In the genomic region with DNA sequence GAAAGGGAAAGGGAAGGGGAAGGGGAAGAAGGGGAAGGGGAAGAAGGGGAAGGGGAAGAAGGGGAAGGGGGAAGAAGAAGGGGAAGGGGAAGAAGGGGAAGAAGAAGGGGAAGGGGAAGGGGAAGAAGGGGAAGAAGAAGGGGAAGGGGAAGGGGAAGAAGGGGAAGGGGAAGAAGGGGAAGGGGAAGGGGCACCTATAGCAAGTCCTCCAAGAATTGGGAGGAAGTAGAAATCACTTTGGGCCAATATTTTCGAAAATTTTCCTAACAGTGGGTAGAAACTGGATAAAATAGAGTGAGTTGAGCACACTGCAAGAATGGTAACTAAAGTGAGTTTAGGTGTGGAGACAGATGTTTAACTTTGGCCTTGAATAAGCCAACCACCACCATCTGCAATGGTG, we compare ENCODE assay signal across 29 cellular contexts.
A peak's percentile ranks its signal among the peaks of the same experiment; 100 is the strongest.
DNase-seq lines count a peak whose midpoint lies in the region; ATAC-seq, FAIRE-seq and TF ChIP-seq lines count a peak whose summit lies in the region.
"Had no signal": no experiment of that assay in that cellular context is flagged by ENCODE, and none has a peak within 500 bp of the region (broad histone marks: within the 10 kb centered on the region; RNA-seq: fewer than 3 reads in every experiment).

No MANE protein-coding gene starts in this region.

- no peaks in the 10 kb centered on the region for H3K79me2 ChIP-seq in HepG2 (ENCODE audit: insufficient read depth, low read length)

- no peak for FAIRE-seq in HepG2 (lab: Jason Lieb, UNC)
- FAIRE-seq: A204.1, A549, D721Med had no signal

- TF ChIP-seq POLR2A in HepG2 (IDR thresholded peaks at IDR 0.05; ENCODE audit: insufficient read depth in 1 of 2, low read depth in 2 of 2, low read length in 2 of 2) (no peak), right lobe of liver (IDR thresholded peaks at IDR 0.05) (no peak)

- WGBS in HepG2 (ENCODE audit: low lambda C conversion rate) = 0% methylated on average over 1 of the region's 1 CpG
- 21% methylated on average over 1 of the region's 1 CpG for WGBS in right lobe of liver (ENCODE audit: insufficient coverage, low coverage, low lambda C conversion rate, missing lambda C conversion rate)

- H3K27me3 ChIP-seq in HepG2 (ENCODE audit: control insufficient read depth in 1 of 2, insufficient read depth in 2 of 2, low read length in 2 of 2) (no peaks in the 10 kb centered on the region; a peak in 1 of 5 replicates), right lobe of liver (no peaks in the 10 kb centered on the region)
- H3K27me3 ChIP-seq: BE2C; BLaER1; BLaER1 treated with 17β-estradiol and CSF1 and Interleukin-3, amounts not matched to agents 10 nM and 100 nM had no signal

- intact Hi-C loops in HepG2 (cut with micrococcal nuclease; ENCODE audit: unreplicated experiment) = no loop called here
- intact Hi-C loops in right lobe of liver (cut with DNase I) = no loop called here

- CTCF ChIA-PET in HepG2 (lab: Yijun Ruan, JAX; ENCODE audit: low intra/inter-chr PET ratio, low total read pairs) = no interaction called here

- no peak for TF ChIP-seq RAD21 in HepG2 (CRISPR knock-in tag; IDR thresholded peaks at IDR 0.05)

- in situ Hi-C loops in HepG2 (cut with HindIII; ENCODE audit: extremely low pct_ligation_motif_present, low pct_unique_long_range_greater_than_20kb) = no loop called here

- H3K4me1 ChIP-seq in HepG2 (ENCODE audit: insufficient read depth, low read length) = no peaks in the 10 kb centered on the region
- H3K4me1 ChIP-seq in right lobe of liver = no peaks in the 10 kb centered on the region
- H3K4me1 ChIP-seq: A549; BE2C; BLaER1; BLaER1 treated with 17β-estradiol and CSF1 and Interleukin-3, amounts not matched to agents 10 nM and 100 nM; Caco-2 had no signal

- no peak overlapping the region for H3K9ac ChIP-seq in HepG2 (ENCODE audit: insufficient read depth, low read depth, low read length)
- H3K9ac ChIP-seq: BLaER1; BLaER1 treated with 17β-estradiol and CSF1 and Interleukin-3, amounts not matched to agents 10 nM and 100 nM had no signal

- no peak for ATAC-seq in HepG2
- no peak for ATAC-seq in right lobe of liver
- ATAC-seq: A549; CD8-positive, alpha-beta T cell had no signal

- no peaks in the 10 kb centered on the region for H4K20me1 ChIP-seq in HepG2 (ENCODE audit: insufficient read depth, low read length)
- H4K20me1 ChIP-seq: BLaER1; BLaER1 treated with 17β-estradiol and CSF1 and Interleukin-3, amounts not matched to agents 10 nM and 100 nM had no signal

- POLR2A ChIA-PET in HepG2 (lab: Yijun Ruan, JAX) = no interaction called here

- peaks cover 90% of the 10 kb centered on the region for H3K9me3 ChIP-seq in HepG2 (ENCODE audit: low read length)
- no peaks in the 10 kb centered on the region for H3K9me3 ChIP-seq in right lobe of liver
- H3K9me3 ChIP-seq: A549; BE2C; BLaER1; BLaER1 treated with 17β-estradiol and CSF1 and Interleukin-3, amounts not matched to agents 10 nM and 100 nM; Caco-2 had no signal

- no TSS peak for BruUV-seq in HepG2 (replicated peaks; lab: Mats Ljungman, UMichigan)

- no peak for TF ChIP-seq EP300 in HepG2 (IDR thresholded peaks at IDR 0.05; ENCODE audit: low read depth in 2 of 2, low read length in 2 of 2)
- TF ChIP-seq EP300 in HepG2 (CRISPR knock-in tag; IDR thresholded peaks at IDR 0.05; ENCODE audit: borderline replicate concordance) = no peak

- TF ChIP-seq CTCF in HepG2 (CRISPR knock-in tag; IDR thresholded peaks at IDR 0.05) = no peak
- TF ChIP-seq CTCF in right lobe of liver (IDR thresholded peaks at IDR 0.05) = no peak

- H3K4me2 ChIP-seq in HepG2 (ENCODE audit: low read depth, low read length) = no peak overlapping the region
- H3K4me2 ChIP-seq: A549; BLaER1; BLaER1 treated with 17β-estradiol and CSF1 and Interleukin-3, amounts not matched to agents 10 nM and 100 nM had no signal

- DNase-seq in HepG2 (ENCODE audit: low spot score) (no peak), right lobe of liver (no peak)
- DNase-seq: 8988T; ACHN; AML-193; BE2C; C1 segment of cervical spinal cord; Caco-2; Calu3; CD4-positive, alpha-beta memory T cell; CD4-positive, alpha-beta T cell; CD4-positive, CD25-positive, alpha-beta regulatory T cell; CD8-positive, alpha-beta memory T cell; CD8-positive, alpha-beta T cell; COR-L47; DMS 273 treated with DMSO at 0.1 percent for 48 hours; DMS153; DMS53; DMS79; DMS79 treated with DMSO at 0.1 percent for 48 hours; DND-41; EL had no signal

- H3K36me3 ChIP-seq in HepG2 (replicated peaks in 1 of 2; ENCODE audit: control insufficient read depth in 1 of 2, insufficient read depth in 2 of 2, low read length in 2 of 2) (no peaks in the 10 kb centered on the region), right lobe of liver (no peaks in the 10 kb centered on the region)
- H3K36me3 ChIP-seq: BE2C; BLaER1; BLaER1 treated with 17β-estradiol and CSF1 and Interleukin-3, amounts not matched to agents 10 nM and 100 nM had no signal

- no peak overlapping the region for H3K27ac ChIP-seq in HepG2 (ENCODE audit: extremely low read length, insufficient read depth, low read length)
- H3K27ac ChIP-seq in right lobe of liver = no peak overlapping the region
- H3K27ac ChIP-seq: 22Rv1; A549; BLaER1; BLaER1 treated with 17β-estradiol and CSF1 and Interleukin-3, amounts not matched to agents 10 nM and 100 nM; C4-2B had no signal

- H3K4me3 ChIP-seq in HepG2 (replicated peaks in 1 of 3; ENCODE audit: insufficient read depth in 1 of 3, low read depth in 2 of 3, low read length in 3 of 3) (no peak overlapping the region), right lobe of liver (no peak overlapping the region)
- H3K4me3 ChIP-seq: A549; BLaER1; BLaER1 treated with 17β-estradiol and CSF1 and Interleukin-3, amounts not matched to agents 10 nM and 100 nM had no signal

- no peak overlapping the region for H2AFZ ChIP-seq in HepG2 (ENCODE audit: low read length)

TF ChIP-seq in HepG2, 621 proteins besides CTCF, POLR2A, EP300 and RAD21:
- TF ChIP-seq TFDP2 (CRISPR knock-in tag; IDR thresholded peaks at IDR 0.05) (no peak), PCBP1 (IDR thresholded peaks at IDR 0.05; ENCODE audit: borderline replicate concordance, low read depth, low read length) (0 out of 2 replicates have a peak, but pooled peaks have one; percentile 55), ATF7-NPFF (CRISPR knock-in tag; IDR thresholded peaks at IDR 0.05; ENCODE audit: low read depth) (no peak), HNRNPK (IDR thresholded peaks at IDR 0.05; ENCODE audit: low read depth, low read length, poor library complexity, severe bottlenecking) (peak; percentile 92), ZNF253 (CRISPR knock-in tag; IDR thresholded peaks at IDR 0.05; ENCODE audit: borderline replicate concordance) (no peak)
- TF ChIP-seq, protein P1, sequence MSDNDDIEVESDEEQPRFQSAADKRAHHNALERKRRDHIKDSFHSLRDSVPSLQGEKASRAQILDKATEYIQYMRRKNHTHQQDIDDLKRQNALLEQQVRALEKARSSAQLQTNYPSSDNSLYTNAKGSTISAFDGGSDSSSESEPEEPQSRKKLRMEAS (IDR thresholded peaks at IDR 0.05) = no peak
